15 cellular contexts compared by ENCODE assay signal in the genomic region with DNA sequence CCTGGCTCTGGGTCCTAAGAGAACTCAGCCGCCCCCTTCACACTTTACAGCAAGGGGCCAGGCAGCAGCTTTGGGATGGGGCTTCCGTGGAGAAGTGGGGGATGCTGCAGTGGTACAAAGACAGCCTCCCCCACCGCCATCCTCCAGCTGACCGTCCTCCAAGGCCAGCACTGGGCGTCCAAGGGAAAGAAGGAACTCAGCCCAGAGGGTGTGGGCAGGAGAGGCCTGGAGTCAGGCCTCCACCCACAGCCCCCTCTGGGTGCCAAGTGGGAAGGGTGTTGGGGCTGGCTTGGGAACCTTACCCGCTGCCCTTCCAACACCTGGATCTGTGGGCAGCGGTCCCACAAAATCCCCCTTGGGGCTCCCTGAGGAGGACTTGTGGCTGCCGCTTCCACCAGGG. TPM values are rescaled to one million over a fixed set of nuclear protein-coding genes. Genes with fewer than 3 reads are reported as not detected.
A peak's percentile ranks its signal among the peaks of the same experiment; 100 is the strongest.
DNase-seq lines count a peak whose midpoint lies in the region; ATAC-seq and TF ChIP-seq lines count a peak whose summit lies in the region.
"Had no signal": no experiment of that assay in that cellular context is flagged by ENCODE, and none has a peak within 500 bp of the region (broad histone marks: within the 10 kb centered on the region; RNA-seq: fewer than 3 reads in every experiment).

No MANE protein-coding gene starts in this region.

- H3K4me1 ChIP-seq in RWPE2 (ENCODE audit: insufficient read depth, poor library complexity, severe bottlenecking) (no peaks in the 10 kb centered on the region), right cardiac atrium (ENCODE audit: control insufficient read depth, insufficient read depth, low read length) (peaks cover 2% of the 10 kb centered on the region), body of pancreas (peaks cover 9% of the 10 kb centered on the region)

- H3K27me3 Mint-ChIP-seq in T-helper 2 cell treated with Interferon-gamma antibody and Interleukin-4, amounts not matched to agents 5 μg/mL and 100 μg/mL, for 36 hours (ENCODE audit: low read depth), result peaks cover 6% of the 10 kb centered on the region
- no peaks in the 10 kb centered on the region for H3K27me3 Mint-ChIP-seq in stimulated activated naive B cell treated with anti-CD40 and anti-IgM and Interleukin-4, amounts not matched to agents 10 μg/mL and 1 μg/mL and 100 μg/mL, for 72 hours

- H3K4me3 ChIP-seq in RWPE2 (ENCODE audit: severe bottlenecking) (no peak overlapping the region), right cardiac atrium (ENCODE audit: low read length) (no peak overlapping the region), body of pancreas (no peak overlapping the region)
- H3K4me3 ChIP-seq: HAP-1, smooth muscle cell had no signal

- H3K36me3 ChIP-seq in RWPE2 (ENCODE audit: low read depth) (no peaks in the 10 kb centered on the region), body of pancreas (replicated peaks in 1 of 2; ENCODE audit: insufficient read depth in 1 of 2, low read depth in 2 of 2) (no peaks in the 10 kb centered on the region)
- H3K36me3 ChIP-seq: HAP-1 had no signal

- H3K27ac Mint-ChIP-seq in T-helper 2 cell treated with Interferon-gamma antibody and Interleukin-4, amounts not matched to agents 5 μg/mL and 100 μg/mL, for 36 hours, result peak overlapping the region; percentile 100
- H3K27ac Mint-ChIP-seq in stimulated activated naive B cell treated with anti-CD40 and anti-IgM and Interleukin-4, amounts not matched to agents 10 μg/mL and 1 μg/mL and 100 μg/mL, for 72 hours, result peak overlapping the region; percentile 99

- WGBS in right cardiac atrium, result 62% methylated on average over 8 of the region's 8 CpGs
- WGBS in body of pancreas, 2 donors, result 69 to 100% methylated on average over 2 to 7 of the region's 8 CpGs

- DNase-seq in T-helper 2 cell treated with Interferon-gamma antibody and Interleukin-4, amounts not matched to agents 5 μg/mL and 100 μg/mL, for 36 hours (ENCODE audit: low spot score), result no peak
- DNase-seq in T-helper 2 cell (no peak), RWPE2 (ENCODE audit: low spot score) (peak; percentile 84), right cardiac atrium (peak in 2 of 3 donors; percentile 68 to 75), body of pancreas (no peak), NCI-H1105 (lab: John Stamatoyannopoulos, UW) (no peak)
- no peak for DNase-seq in stimulated activated naive B cell treated with anti-CD40 and anti-IgM and Interleukin-4, amounts not matched to agents 10 μg/mL and 1 μg/mL and 100 μg/mL, for 72 hours
- DNase-seq: 8988T, DMS153, head of caudate nucleus, KG1, NCI-H2171 treated with DMSO at 0.1 percent for 48 hours had no signal

- TF ChIP-seq POLR2A in body of pancreas (IDR thresholded peaks at IDR 0.05), result no peak

- intact Hi-C loops in right cardiac atrium (cut with DNase I), result loop anchor here in 1 of 4 donors (10.0 kb wide), 1 partner anchor 95 kb away; the partner anchor contains the start of genes LIME1 and SLC2A4RG
- intact Hi-C loops in body of pancreas (cut with DNase I), result no loop called here

- ATAC-seq in RWPE2 (ENCODE audit: low read depth) (no peak), right cardiac atrium (peak; percentile 10 to 12), body of pancreas (no peak), GM21786 (IDR thresholded peaks at IDR 0.05; ENCODE audit: unreplicated experiment) (no peak)
- no peak for ATAC-seq in stimulated activated naive B cell treated with anti-CD40 and anti-IgM and Interleukin-4, amounts not matched to agents 10 μg/mL and 1 μg/mL and 100 μg/mL, for 72 hours (replicated peaks)

- no peak for TF ChIP-seq CTCF in RWPE2 (IDR thresholded peaks at IDR 0.05; ENCODE audit: poor library complexity, severe bottlenecking)
- TF ChIP-seq CTCF in body of pancreas (IDR thresholded peaks at IDR 0.05), result no peak

- no peak overlapping the region for H3K27ac ChIP-seq in RWPE2 (ENCODE audit: poor library complexity, severe bottlenecking)
- H3K27ac ChIP-seq in right cardiac atrium (ENCODE audit: low read length), result peak overlapping the region; percentile 50
- H3K27ac ChIP-seq in body of pancreas, result peak overlapping the region in 2 of 4 donors; percentile 5 to 8

- no peaks in the 10 kb centered on the region for H3K9me3 Mint-ChIP-seq in T-helper 2 cell treated with Interferon-gamma antibody and Interleukin-4, amounts not matched to agents 5 μg/mL and 100 μg/mL, for 36 hours
- no peaks in the 10 kb centered on the region for H3K9me3 Mint-ChIP-seq in stimulated activated naive B cell treated with anti-CD40 and anti-IgM and Interleukin-4, amounts not matched to agents 10 μg/mL and 1 μg/mL and 100 μg/mL, for 72 hours

- no peaks in the 10 kb centered on the region for H3K9me3 ChIP-seq in RWPE2 (ENCODE audit: severe bottlenecking)
- no peaks in the 10 kb centered on the region for H3K9me3 ChIP-seq in right cardiac atrium (ENCODE audit: control insufficient read depth, low read length)
- no peaks in the 10 kb centered on the region for H3K9me3 ChIP-seq in body of pancreas
- H3K9me3 ChIP-seq: HAP-1 had no signal

- peak overlapping the region; percentile 96 for H3K4me3 Mint-ChIP-seq in T-helper 2 cell treated with Interferon-gamma antibody and Interleukin-4, amounts not matched to agents 5 μg/mL and 100 μg/mL, for 36 hours
- peak overlapping the region; percentile 82 to 87 for H3K4me3 Mint-ChIP-seq in stimulated activated naive B cell treated with anti-CD40 and anti-IgM and Interleukin-4, amounts not matched to agents 10 μg/mL and 1 μg/mL and 100 μg/mL, for 72 hours

- H3K4me1 Mint-ChIP-seq in T-helper 2 cell treated with Interferon-gamma antibody and Interleukin-4, amounts not matched to agents 5 μg/mL and 100 μg/mL, for 36 hours (ENCODE audit: low read depth), result peaks cover 31% of the 10 kb centered on the region
- H3K4me1 Mint-ChIP-seq in stimulated activated naive B cell treated with anti-CD40 and anti-IgM and Interleukin-4, amounts not matched to agents 10 μg/mL and 1 μg/mL and 100 μg/mL, for 72 hours, result peaks cover 30 to 51% of the 10 kb centered on the region in 2 donors

- peaks cover 11% of the 10 kb centered on the region for H3K36me3 Mint-ChIP-seq in T-helper 2 cell treated with Interferon-gamma antibody and Interleukin-4, amounts not matched to agents 5 μg/mL and 100 μg/mL, for 36 hours (ENCODE audit: low read depth)
- peaks cover 2 to 6% of the 10 kb centered on the region in 2 donors for H3K36me3 Mint-ChIP-seq in stimulated activated naive B cell treated with anti-CD40 and anti-IgM and Interleukin-4, amounts not matched to agents 10 μg/mL and 1 μg/mL and 100 μg/mL, for 72 hours

- H3K27me3 ChIP-seq in RWPE2 (ENCODE audit: insufficient read depth, poor library complexity, severe bottlenecking) (no peaks in the 10 kb centered on the region), right cardiac atrium (ENCODE audit: control insufficient read depth, insufficient read depth) (no peaks in the 10 kb centered on the region), body of pancreas (no peaks in the 10 kb centered on the region)

RNA-seq across cellular contexts. Expression of gene STMN3, which starts 13.1 kb away (rescaled TPM):
- total RNA-seq in right cardiac atrium (1 to 10 TPM; 4.0 to 9.3 (median 5.8) TPM), body of pancreas (1 to 10 TPM; 5.6 to 7.8 TPM)
- 7.1 TPM for polyA plus RNA-seq in right cardiac atrium

RNA-seq across cellular contexts. Expression of gene GMEB2, which starts 13.2 kb away (rescaled TPM):
- total RNA-seq in right cardiac atrium (1 to 10 TPM; 7.0 to 7.7 (median 7.3) TPM), body of pancreas (1 to 10 TPM; 8.9 to 9.9 TPM)
- 6.5 TPM for polyA plus RNA-seq in right cardiac atrium

RNA-seq across cellular contexts. Expression of gene RTEL1, which starts 18.0 kb away (rescaled TPM):
- total RNA-seq in right cardiac atrium (10 to 100 TPM; 12.3 to 14.8 (median 13.3) TPM), body of pancreas (10 to 100 TPM in 1 of 2 donors, 1 to 10 TPM in 1; 7.3 to 50.4 TPM)
- polyA plus RNA-seq in right cardiac atrium, result 7.7 TPM

RNA-seq across cellular contexts. Expression of gene TNFRSF6B, which starts 56.4 kb away (rescaled TPM):
- total RNA-seq in right cardiac atrium, result 1 to 10 TPM in 2 of 4 donors, under 1 TPM in 1, not detected in 1; 0.23 to 1.4 (median 1.1) TPM
- 2.7 TPM for polyA plus RNA-seq in right cardiac atrium
- total RNA-seq in body of pancreas, result 10 to 100 TPM in 1 of 2 donors, 1 to 10 TPM in 1; 9.9 to 13.8 TPM

Comparison
In these comparisons a context has a peak if more than half of its experiments do, and no peak if none do; other contexts are left out.
1. DNase-seq: peak in RWPE2 (single experiment) and right cardiac atrium (2 of 3); none in T-helper 2 cell treated with Interferon-gamma antibody and Interleukin-4, amounts not matched to agents 5 μg/mL and 100 μg/mL, for 36 hours (single experiment), T-helper 2 cell (0 of 5), stimulated activated naive B cell treated with anti-CD40 and anti-IgM and Interleukin-4, amounts not matched to agents 10 μg/mL and 1 μg/mL and 100 μg/mL, for 72 hours (single experiment), body of pancreas (0 of 4) and NCI-H1105 (single experiment).
2. ATAC-seq: peak in right cardiac atrium (2 of 2); none in RWPE2 (single experiment), stimulated activated naive B cell treated with anti-CD40 and anti-IgM and Interleukin-4, amounts not matched to agents 10 μg/mL and 1 μg/mL and 100 μg/mL, for 72 hours (0 of 2), body of pancreas (single experiment) and GM21786 (single experiment).